In genomic region chr22:46576556-46577351, GRCh38 we compare ENCODE assay signal across 8 cellular contexts. TPM values are rescaled to one million over a fixed set of nuclear protein-coding genes. Genes with fewer than 3 reads are reported as not detected.
DNase-seq lines count a peak whose midpoint lies in the region; ATAC-seq and TF ChIP-seq lines count a peak whose summit lies in the region.

No MANE protein-coding gene starts in this region.

- TF ChIP-seq POLR2A in right lobe of liver (IDR thresholded peaks at IDR 0.05): no peak

- no peaks in the 10 kb centered on the region for H3K36me3 ChIP-seq in right lobe of liver

- H3K4me1 ChIP-seq in right lobe of liver: peaks cover 0 to 61% (median 26%) of the 10 kb centered on the region in 4 donors

- H3K27ac ChIP-seq in right lobe of liver: peak overlapping the region in 2 of 3 donors; percentile 53 to 70

- no peak for TF ChIP-seq RAD21 in Ishikawa (IDR thresholded peaks at IDR 0.05; ENCODE audit: low read depth)

- DNase-seq in NCI-H1417 (lab: John Stamatoyannopoulos, UW): peak; percentile 8 to 48 (median 37)
- DNase-seq in NCI-H1417 treated with DMSO at 0.1 percent for 48 hours (lab: John Stamatoyannopoulos, UW): no peak
- peak; percentile 67 for DNase-seq in activated CD4-positive, CD25-positive, alpha-beta regulatory T cell treated with anti-CD3 and anti-CD28 coated beads, Interleukin-2, amount 50 U/mL, for 72 hours
- peak; percentile 46 for DNase-seq in choroid plexus epithelial cell (ENCODE audit: low read depth)
- DNase-seq in right lobe of liver: peak; percentile 64 to 69 (median 66)
- peak; percentile 37 for DNase-seq in stimulated activated CD8-positive, alpha-beta memory T cell treated with anti-CD3 and anti-CD28 coated beads, Interleukin-15, amount 100 ng/mL, for 24 hours (ENCODE audit: low read depth)
- no peak for DNase-seq in NCI-H446 treated with DMSO at 0.1 percent for 48 hours (lab: John Stamatoyannopoulos, UW)

- H3K9me3 ChIP-seq in right lobe of liver: no peaks in the 10 kb centered on the region

- TF ChIP-seq CTCF in choroid plexus epithelial cell (conservative IDR thresholded peaks at IDR 0.05; ENCODE audit: low read depth, low read length): no peak
- TF ChIP-seq CTCF in right lobe of liver (IDR thresholded peaks at IDR 0.05): no peak

- intact Hi-C loops in right lobe of liver (cut with DNase I): loop anchor here in 1 of 2 donors (10.0 kb wide), 1 partner anchor 78 kb away; no protein-coding TSS in a partner anchor

- H3K27me3 ChIP-seq in right lobe of liver: no peaks in the 10 kb centered on the region

- H3K4me3 ChIP-seq in choroid plexus epithelial cell (ENCODE audit: low read depth, low read length) (peak overlapping the region; percentile 65), right lobe of liver (peak overlapping the region; percentile 51 to 66 (median 62))

- no CpG with 5 or more reads among the region's 141 CpGs for WGBS in right lobe of liver (ENCODE audit: insufficient coverage, low coverage, low lambda C conversion rate, missing lambda C conversion rate)

- peak; percentile 13 to 44 (median 41) for ATAC-seq in right lobe of liver

- no peak for TF ChIP-seq EP300 in Ishikawa (IDR thresholded peaks at IDR 0.05; ENCODE audit: borderline replicate concordance)

TF ChIP-seq in Ishikawa, 13 proteins besides CTCF, POLR2A, EP300 and RAD21:
- TF ChIP-seq CEBPB (IDR thresholded peaks at IDR 0.05) (no peak; the same call in 1 of the 2 replicates), MAX (IDR thresholded peaks at IDR 0.05) (no peak), ZBTB7A (IDR thresholded peaks at IDR 0.05; ENCODE audit: low read depth) (0 out of 2 replicates have a peak, but pooled peaks have one; percentile 31)

RNA-seq across cellular contexts. Expression of gene CELSR1, which starts 39.3 kb away (rescaled TPM):
- 1 to 10 TPM; 2.9 to 8.2 (median 5.0) TPM for total RNA-seq in right lobe of liver

RNA-seq across cellular contexts. Expression of gene GRAMD4, which starts 43.4 kb away (rescaled TPM):
- total RNA-seq in right lobe of liver: 10 to 100 TPM; 29.7 to 72.0 (median 34.8) TPM

Comparison
In these comparisons a context has a peak if more than half of its experiments do, and no peak if none do; other contexts are left out.
1. DNase-seq: peak in NCI-H1417 (3 of 3), activated CD4-positive, CD25-positive, alpha-beta regulatory T cell treated with anti-CD3 and anti-CD28 coated beads, Interleukin-2, amount 50 U/mL, for 72 hours (single experiment), choroid plexus epithelial cell (single experiment), right lobe of liver (3 of 3) and stimulated activated CD8-positive, alpha-beta memory T cell treated with anti-CD3 and anti-CD28 coated beads, Interleukin-15, amount 100 ng/mL, for 24 hours (single experiment); none in NCI-H1417 treated with DMSO at 0.1 percent for 48 hours (single experiment) and NCI-H446 treated with DMSO at 0.1 percent for 48 hours (single experiment).